2 cellular contexts compared by ENCODE assay signal in the genomic region with DNA sequence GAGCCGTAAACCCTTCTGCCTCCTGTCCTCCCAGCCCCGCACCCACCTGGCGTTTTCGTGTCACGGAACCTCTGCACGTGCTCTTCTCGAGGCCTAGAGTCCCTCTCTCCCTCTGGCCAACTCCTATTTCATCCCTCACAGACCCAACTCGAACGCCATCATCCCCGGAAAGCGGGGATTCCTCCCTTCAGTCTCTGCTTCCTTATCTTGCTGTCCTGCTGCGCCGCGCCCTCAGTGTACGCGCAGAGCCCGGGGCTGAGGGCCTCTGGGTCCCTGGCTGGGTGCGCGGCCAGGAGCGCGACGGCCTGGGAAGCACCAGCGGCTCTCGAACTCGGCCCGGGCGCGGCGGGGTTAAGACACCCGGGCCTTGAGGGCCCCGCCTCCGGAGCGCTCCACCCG.
TF ChIP-seq lines count a peak whose summit lies in the region.

No MANE protein-coding gene starts in this region.

TF ChIP-seq in Ishikawa, 13 proteins besides CTCF, POLR2A, EP300 and RAD21 (continued from another document):
- TF ChIP-seq, protein P1, sequence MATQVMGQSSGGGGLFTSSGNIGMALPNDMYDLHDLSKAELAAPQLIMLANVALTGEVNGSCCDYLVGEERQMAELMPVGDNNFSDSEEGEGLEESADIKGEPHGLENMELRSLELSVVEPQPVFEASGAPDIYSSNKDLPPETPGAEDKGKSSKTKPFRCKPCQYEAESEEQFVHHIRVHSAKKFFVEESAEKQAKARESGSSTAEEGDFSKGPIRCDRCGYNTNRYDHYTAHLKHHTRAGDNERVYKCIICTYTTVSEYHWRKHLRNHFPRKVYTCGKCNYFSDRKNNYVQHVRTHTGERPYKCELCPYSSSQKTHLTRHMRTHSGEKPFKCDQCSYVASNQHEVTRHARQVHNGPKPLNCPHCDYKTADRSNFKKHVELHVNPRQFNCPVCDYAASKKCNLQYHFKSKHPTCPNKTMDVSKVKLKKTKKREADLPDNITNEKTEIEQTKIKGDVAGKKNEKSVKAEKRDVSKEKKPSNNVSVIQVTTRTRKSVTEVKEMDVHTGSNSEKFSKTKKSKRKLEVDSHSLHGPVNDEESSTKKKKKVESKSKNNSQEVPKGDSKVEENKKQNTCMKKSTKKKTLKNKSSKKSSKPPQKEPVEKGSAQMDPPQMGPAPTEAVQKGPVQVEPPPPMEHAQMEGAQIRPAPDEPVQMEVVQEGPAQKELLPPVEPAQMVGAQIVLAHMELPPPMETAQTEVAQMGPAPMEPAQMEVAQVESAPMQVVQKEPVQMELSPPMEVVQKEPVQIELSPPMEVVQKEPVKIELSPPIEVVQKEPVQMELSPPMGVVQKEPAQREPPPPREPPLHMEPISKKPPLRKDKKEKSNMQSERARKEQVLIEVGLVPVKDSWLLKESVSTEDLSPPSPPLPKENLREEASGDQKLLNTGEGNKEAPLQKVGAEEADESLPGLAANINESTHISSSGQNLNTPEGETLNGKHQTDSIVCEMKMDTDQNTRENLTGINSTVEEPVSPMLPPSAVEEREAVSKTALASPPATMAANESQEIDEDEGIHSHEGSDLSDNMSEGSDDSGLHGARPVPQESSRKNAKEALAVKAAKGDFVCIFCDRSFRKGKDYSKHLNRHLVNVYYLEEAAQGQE (IDR thresholded peaks at IDR 0.05; ENCODE audit: low read depth) = no peak
- TF ChIP-seq, protein P2, sequence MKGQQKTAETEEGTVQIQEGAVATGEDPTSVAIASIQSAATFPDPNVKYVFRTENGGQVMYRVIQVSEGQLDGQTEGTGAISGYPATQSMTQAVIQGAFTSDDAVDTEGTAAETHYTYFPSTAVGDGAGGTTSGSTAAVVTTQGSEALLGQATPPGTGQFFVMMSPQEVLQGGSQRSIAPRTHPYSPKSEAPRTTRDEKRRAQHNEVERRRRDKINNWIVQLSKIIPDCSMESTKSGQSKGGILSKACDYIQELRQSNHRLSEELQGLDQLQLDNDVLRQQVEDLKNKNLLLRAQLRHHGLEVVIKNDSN (IDR thresholded peaks at IDR 0.05) = no peak
- TF ChIP-seq ZBTB7A (IDR thresholded peaks at IDR 0.05; ENCODE audit: low read depth) = no peak; the same call in 1 of the 2 replicates
TF ChIP-seq in Ishikawa: peak in this region for 2.

TF ChIP-seq in GM12878, 131 proteins besides CTCF, POLR2A, EP300 and RAD21 (continued from another document and continues in another):
- TF ChIP-seq, protein P3, sequence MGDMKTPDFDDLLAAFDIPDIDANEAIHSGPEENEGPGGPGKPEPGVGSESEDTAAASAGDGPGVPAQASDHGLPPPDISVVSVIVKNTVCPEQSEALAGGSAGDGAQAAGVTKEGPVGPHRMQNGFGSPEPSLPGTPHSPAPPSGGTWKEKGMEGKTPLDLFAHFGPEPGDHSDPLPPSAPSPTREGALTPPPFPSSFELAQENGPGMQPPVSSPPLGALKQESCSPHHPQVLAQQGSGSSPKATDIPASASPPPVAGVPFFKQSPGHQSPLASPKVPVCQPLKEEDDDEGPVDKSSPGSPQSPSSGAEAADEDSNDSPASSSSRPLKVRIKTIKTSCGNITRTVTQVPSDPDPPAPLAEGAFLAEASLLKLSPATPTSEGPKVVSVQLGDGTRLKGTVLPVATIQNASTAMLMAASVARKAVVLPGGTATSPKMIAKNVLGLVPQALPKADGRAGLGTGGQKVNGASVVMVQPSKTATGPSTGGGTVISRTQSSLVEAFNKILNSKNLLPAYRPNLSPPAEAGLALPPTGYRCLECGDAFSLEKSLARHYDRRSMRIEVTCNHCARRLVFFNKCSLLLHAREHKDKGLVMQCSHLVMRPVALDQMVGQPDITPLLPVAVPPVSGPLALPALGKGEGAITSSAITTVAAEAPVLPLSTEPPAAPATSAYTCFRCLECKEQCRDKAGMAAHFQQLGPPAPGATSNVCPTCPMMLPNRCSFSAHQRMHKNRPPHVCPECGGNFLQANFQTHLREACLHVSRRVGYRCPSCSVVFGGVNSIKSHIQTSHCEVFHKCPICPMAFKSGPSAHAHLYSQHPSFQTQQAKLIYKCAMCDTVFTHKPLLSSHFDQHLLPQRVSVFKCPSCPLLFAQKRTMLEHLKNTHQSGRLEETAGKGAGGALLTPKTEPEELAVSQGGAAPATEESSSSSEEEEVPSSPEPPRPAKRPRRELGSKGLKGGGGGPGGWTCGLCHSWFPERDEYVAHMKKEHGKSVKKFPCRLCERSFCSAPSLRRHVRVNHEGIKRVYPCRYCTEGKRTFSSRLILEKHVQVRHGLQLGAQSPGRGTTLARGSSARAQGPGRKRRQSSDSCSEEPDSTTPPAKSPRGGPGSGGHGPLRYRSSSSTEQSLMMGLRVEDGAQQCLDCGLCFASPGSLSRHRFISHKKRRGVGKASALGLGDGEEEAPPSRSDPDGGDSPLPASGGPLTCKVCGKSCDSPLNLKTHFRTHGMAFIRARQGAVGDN (IDR thresholded peaks at IDR 0.05) = peak; percentile 82
- TF ChIP-seq, protein P4, sequence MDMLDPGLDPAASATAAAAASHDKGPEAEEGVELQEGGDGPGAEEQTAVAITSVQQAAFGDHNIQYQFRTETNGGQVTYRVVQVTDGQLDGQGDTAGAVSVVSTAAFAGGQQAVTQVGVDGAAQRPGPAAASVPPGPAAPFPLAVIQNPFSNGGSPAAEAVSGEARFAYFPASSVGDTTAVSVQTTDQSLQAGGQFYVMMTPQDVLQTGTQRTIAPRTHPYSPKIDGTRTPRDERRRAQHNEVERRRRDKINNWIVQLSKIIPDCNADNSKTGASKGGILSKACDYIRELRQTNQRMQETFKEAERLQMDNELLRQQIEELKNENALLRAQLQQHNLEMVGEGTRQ (IDR thresholded peaks at IDR 0.05; ENCODE audit: borderline replicate concordance, low read depth, low read length) = no peak
- TF ChIP-seq JUND (IDR thresholded peaks at IDR 0.05; ENCODE audit: low read depth, low read length) (no peak), CREM (IDR thresholded peaks at IDR 0.05; ENCODE audit: low read depth) (peak; percentile 9; the same call in 1 of the 2 replicates), POLR2AphosphoS2 (IDR thresholded peaks at IDR 0.05; ENCODE audit: low read depth, low read length) (peak; percentile 95), CEBPB (IDR thresholded peaks at IDR 0.05; ENCODE audit: borderline replicate concordance in 1 of 2, low read depth in 2 of 2, low read length in 2 of 2) (no peak), RUNX3 (IDR thresholded peaks at IDR 0.05; ENCODE audit: low read length) (no peak), CBX3 (IDR thresholded peaks at IDR 0.05; ENCODE audit: borderline replicate concordance, low read depth) (no peak), HCFC1 (IDR thresholded peaks at IDR 0.05; ENCODE audit: low read length) (peak; percentile 51), MTA3 (IDR thresholded peaks at IDR 0.05; ENCODE audit: borderline replicate concordance, low read length) (no peak), TCF3 (IDR thresholded peaks at IDR 0.05; ENCODE audit: borderline replicate concordance, insufficient read depth, low read depth, low read length) (peak; percentile 92; the same call in 1 of the 2 replicates), POLR2AphosphoS5 (IDR thresholded peaks at IDR 0.05; ENCODE audit: low read length) (peak; percentile 95), MYC (IDR thresholded peaks at IDR 0.05; ENCODE audit: insufficient read depth, insufficient read length, insufficient replicate concordance, low read length, severe bottlenecking) (peak; percentile 74), TCF12 (IDR thresholded peaks at IDR 0.05; ENCODE audit: low read depth, low read length) (0 out of 2 replicates have a peak, but pooled peaks have one; percentile 34), TARDBP (IDR thresholded peaks at IDR 0.05; ENCODE audit: borderline replicate concordance) (0 out of 2 replicates have a peak, but pooled peaks have one; percentile 66), POU2F2 (IDR thresholded peaks at IDR 0.05; ENCODE audit: borderline replicate concordance, low read depth, low read length) (peak; percentile 94), TCF7 (IDR thresholded peaks at IDR 0.05; ENCODE audit: borderline replicate concordance) (no peak), NRF1 (conservative IDR thresholded peaks at IDR 0.05; ENCODE audit: low read depth, low read length) (no peak), PAX5 (IDR thresholded peaks at IDR 0.05; ENCODE audit: borderline replicate concordance, low read depth, low read length) (0 out of 2 replicates have a peak, but pooled peaks have one; percentile 10), RAD51 (IDR thresholded peaks at IDR 0.05) (no peak), TAF1 (IDR thresholded peaks at IDR 0.05; ENCODE audit: borderline replicate concordance, low read depth, low read length) (peak; percentile 87), EED (IDR thresholded peaks at IDR 0.05; ENCODE audit: low read depth) (peak; percentile 33; the same call in 1 of the 2 replicates), NFIC (IDR thresholded peaks at IDR 0.05; ENCODE audit: low read depth, low read length) (no peak), CBFB (IDR thresholded peaks at IDR 0.05; ENCODE audit: low read depth) (peak; percentile 34; the same call in 1 of the 2 replicates), FOXK2 (IDR thresholded peaks at IDR 0.05) (no peak), CBX5 (IDR thresholded peaks at IDR 0.05; ENCODE audit: low read depth) (no peak), SIN3A (IDR thresholded peaks at IDR 0.05; ENCODE audit: low read depth, low read length) (no peak; the same call in 1 of the 2 replicates), RFX5 (IDR thresholded peaks at IDR 0.05; ENCODE audit: low read depth, low read length) (0 out of 2 replicates have a peak, but pooled peaks have one; percentile 7), SMAD5 (IDR thresholded peaks at IDR 0.05; ENCODE audit: low read depth) (peak; percentile 96), NR2C2 (IDR thresholded peaks at IDR 0.05; ENCODE audit: borderline replicate concordance, control insufficient read depth, insufficient read length, low read depth) (no peak), ESRRA (IDR thresholded peaks at IDR 0.05; ENCODE audit: low read length) (peak; percentile 62; the same call in 1 of the 2 replicates)
- TF ChIP-seq, protein P5, sequence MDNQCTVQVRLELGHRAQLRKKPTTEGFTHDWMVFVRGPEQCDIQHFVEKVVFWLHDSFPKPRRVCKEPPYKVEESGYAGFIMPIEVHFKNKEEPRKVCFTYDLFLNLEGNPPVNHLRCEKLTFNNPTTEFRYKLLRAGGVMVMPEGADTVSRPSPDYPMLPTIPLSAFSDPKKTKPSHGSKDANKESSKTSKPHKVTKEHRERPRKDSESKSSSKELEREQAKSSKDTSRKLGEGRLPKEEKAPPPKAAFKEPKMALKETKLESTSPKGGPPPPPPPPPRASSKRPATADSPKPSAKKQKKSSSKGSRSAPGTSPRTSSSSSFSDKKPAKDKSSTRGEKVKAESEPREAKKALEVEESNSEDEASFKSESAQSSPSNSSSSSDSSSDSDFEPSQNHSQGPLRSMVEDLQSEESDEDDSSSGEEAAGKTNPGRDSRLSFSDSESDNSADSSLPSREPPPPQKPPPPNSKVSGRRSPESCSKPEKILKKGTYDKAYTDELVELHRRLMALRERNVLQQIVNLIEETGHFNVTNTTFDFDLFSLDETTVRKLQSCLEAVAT (IDR thresholded peaks at IDR 0.05) = peak; percentile 13; the same call in 1 of the 2 replicates
- TF ChIP-seq, protein P6, sequence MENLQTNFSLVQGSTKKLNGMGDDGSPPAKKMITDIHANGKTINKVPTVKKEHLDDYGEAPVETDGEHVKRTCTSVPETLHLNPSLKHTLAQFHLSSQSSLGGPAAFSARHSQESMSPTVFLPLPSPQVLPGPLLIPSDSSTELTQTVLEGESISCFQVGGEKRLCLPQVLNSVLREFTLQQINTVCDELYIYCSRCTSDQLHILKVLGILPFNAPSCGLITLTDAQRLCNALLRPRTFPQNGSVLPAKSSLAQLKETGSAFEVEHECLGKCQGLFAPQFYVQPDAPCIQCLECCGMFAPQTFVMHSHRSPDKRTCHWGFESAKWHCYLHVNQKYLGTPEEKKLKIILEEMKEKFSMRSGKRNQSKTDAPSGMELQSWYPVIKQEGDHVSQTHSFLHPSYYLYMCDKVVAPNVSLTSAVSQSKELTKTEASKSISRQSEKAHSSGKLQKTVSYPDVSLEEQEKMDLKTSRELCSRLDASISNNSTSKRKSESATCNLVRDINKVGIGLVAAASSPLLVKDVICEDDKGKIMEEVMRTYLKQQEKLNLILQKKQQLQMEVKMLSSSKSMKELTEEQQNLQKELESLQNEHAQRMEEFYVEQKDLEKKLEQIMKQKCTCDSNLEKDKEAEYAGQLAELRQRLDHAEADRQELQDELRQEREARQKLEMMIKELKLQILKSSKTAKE (IDR thresholded peaks at IDR 0.05; ENCODE audit: low read depth, poor library complexity, severe bottlenecking) = peak; percentile 5
- TF ChIP-seq, protein P7, sequence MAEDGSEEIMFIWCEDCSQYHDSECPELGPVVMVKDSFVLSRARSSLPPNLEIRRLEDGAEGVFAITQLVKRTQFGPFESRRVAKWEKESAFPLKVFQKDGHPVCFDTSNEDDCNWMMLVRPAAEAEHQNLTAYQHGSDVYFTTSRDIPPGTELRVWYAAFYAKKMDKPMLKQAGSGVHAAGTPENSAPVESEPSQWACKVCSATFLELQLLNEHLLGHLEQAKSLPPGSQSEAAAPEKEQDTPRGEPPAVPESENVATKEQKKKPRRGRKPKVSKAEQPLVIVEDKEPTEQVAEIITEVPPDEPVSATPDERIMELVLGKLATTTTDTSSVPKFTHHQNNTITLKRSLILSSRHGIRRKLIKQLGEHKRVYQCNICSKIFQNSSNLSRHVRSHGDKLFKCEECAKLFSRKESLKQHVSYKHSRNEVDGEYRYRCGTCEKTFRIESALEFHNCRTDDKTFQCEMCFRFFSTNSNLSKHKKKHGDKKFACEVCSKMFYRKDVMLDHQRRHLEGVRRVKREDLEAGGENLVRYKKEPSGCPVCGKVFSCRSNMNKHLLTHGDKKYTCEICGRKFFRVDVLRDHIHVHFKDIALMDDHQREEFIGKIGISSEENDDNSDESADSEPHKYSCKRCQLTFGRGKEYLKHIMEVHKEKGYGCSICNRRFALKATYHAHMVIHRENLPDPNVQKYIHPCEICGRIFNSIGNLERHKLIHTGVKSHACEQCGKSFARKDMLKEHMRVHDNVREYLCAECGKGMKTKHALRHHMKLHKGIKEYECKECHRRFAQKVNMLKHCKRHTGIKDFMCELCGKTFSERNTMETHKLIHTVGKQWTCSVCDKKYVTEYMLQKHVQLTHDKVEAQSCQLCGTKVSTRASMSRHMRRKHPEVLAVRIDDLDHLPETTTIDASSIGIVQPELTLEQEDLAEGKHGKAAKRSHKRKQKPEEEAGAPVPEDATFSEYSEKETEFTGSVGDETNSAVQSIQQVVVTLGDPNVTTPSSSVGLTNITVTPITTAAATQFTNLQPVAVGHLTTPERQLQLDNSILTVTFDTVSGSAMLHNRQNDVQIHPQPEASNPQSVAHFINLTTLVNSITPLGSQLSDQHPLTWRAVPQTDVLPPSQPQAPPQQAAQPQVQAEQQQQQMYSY (CRISPR knock-in tag; IDR thresholded peaks at IDR 0.05) = no peak
- TF ChIP-seq, protein P8, sequence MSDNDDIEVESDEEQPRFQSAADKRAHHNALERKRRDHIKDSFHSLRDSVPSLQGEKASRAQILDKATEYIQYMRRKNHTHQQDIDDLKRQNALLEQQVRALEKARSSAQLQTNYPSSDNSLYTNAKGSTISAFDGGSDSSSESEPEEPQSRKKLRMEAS (IDR thresholded peaks at IDR 0.05; ENCODE audit: low read depth, low read length) = peak; percentile 20; the same call in 1 of the 2 replicates
